2 cellular contexts compared by ENCODE assay signal in genomic region chr5:149605998-149606721, GRCh38.
TF ChIP-seq lines count a peak whose summit lies in the region.

No MANE protein-coding gene starts in this region.

TF ChIP-seq in IMR-90, 13 proteins besides CTCF, POLR2A, EP300 and RAD21:
- TF ChIP-seq RCOR1 (IDR thresholded peaks at IDR 0.05; ENCODE audit: insufficient replicate concordance, low read length) (no peak), SMC3 (IDR thresholded peaks at IDR 0.05; ENCODE audit: low read depth, low read length) (no peak), MXI1 (IDR thresholded peaks at IDR 0.05; ENCODE audit: borderline replicate concordance, low read depth, low read length) (no peak), CHD1 (IDR thresholded peaks at IDR 0.05; ENCODE audit: low read depth, low read length) (no peak), RFX5 (IDR thresholded peaks at IDR 0.05; ENCODE audit: low read depth, low read length) (no peak), CEBPB (IDR thresholded peaks at IDR 0.05; ENCODE audit: low read depth, low read length) (no peak), MAFK (IDR thresholded peaks at IDR 0.05; ENCODE audit: low read depth, low read length) (no peak), NFE2L2 (IDR thresholded peaks at IDR 0.05; ENCODE audit: low read depth, low read length) (no peak)

TF ChIP-seq in H1, 55 proteins besides CTCF, POLR2A, EP300 and RAD21:
- TF ChIP-seq MAX (IDR thresholded peaks at IDR 0.05) = no peak
- no peak for TF ChIP-seq SRF (IDR thresholded peaks at IDR 0.05; ENCODE audit: low read depth, low read length)
- TF ChIP-seq EZH2 (IDR thresholded peaks at IDR 0.05; ENCODE audit: low read depth, low read length, severe bottlenecking) = no peak
- TF ChIP-seq CREB1 (IDR thresholded peaks at IDR 0.05) = no peak
- TF ChIP-seq NANOG (IDR thresholded peaks at IDR 0.05; ENCODE audit: insufficient read depth, low read depth, low read length, poor library complexity, severe bottlenecking) = no peak
- no peak for TF ChIP-seq JUN (IDR thresholded peaks at IDR 0.05; ENCODE audit: low read depth, low read length)
- TF ChIP-seq USF2 (IDR thresholded peaks at IDR 0.05; ENCODE audit: low read length) = no peak
- no peak for TF ChIP-seq HDAC6 (IDR thresholded peaks at IDR 0.05; ENCODE audit: low read depth, low read length)
- TF ChIP-seq SUZ12 (IDR thresholded peaks at IDR 0.05; ENCODE audit: low read length) = no peak
- TF ChIP-seq BCL11A (IDR thresholded peaks at IDR 0.05; ENCODE audit: low read depth in 2 of 2, low read length in 2 of 2) = no peak
- no peak for TF ChIP-seq BRCA1 (IDR thresholded peaks at IDR 0.05; ENCODE audit: low read depth, low read length)
- TF ChIP-seq PHF8 (conservative IDR thresholded peaks at IDR 0.05; ENCODE audit: low read depth, low read length) = no peak
- no peak for TF ChIP-seq SIRT6 (IDR thresholded peaks at IDR 0.05; ENCODE audit: low read length)
- no peak for TF ChIP-seq POLR2AphosphoS5 (IDR thresholded peaks at IDR 0.05; ENCODE audit: low read depth, low read length)
